1 cellular context compared by ENCODE assay signal in the genomic region with DNA sequence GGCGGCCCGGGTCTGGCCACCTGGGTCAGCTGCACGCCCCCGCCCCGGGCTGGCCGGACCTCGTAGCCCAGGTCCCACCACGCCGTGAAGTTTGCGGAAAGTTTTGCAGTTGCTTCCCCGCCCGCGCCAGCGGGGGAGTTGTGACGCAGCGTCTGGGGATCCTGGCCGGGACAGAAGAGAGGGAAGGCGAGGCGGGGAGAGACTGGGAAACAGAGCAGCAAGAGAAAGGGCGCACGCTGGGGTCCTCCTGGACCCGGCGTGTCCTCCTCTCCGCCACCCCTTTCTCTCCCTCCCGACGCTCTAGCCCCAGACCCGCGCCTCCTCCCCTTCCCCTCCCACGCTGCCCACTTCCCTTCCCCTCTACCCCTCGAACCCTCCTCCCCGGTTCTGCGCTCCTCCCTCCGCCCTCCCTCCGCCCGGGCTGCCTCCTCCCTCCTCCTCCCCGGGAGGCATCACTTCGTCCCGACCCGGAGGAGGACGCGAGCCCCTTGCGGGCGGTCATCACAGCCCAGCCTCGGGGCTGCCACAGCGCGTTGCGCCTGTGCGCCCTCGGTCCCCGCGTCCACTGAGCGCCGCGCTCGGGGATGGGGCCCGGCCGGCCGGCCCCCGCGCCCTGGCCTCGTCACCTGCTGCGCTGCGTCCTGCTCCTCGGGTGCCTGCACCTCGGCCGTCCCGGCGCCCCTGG.
TF ChIP-seq lines count a peak whose summit lies in the region.

A gene with protein sequence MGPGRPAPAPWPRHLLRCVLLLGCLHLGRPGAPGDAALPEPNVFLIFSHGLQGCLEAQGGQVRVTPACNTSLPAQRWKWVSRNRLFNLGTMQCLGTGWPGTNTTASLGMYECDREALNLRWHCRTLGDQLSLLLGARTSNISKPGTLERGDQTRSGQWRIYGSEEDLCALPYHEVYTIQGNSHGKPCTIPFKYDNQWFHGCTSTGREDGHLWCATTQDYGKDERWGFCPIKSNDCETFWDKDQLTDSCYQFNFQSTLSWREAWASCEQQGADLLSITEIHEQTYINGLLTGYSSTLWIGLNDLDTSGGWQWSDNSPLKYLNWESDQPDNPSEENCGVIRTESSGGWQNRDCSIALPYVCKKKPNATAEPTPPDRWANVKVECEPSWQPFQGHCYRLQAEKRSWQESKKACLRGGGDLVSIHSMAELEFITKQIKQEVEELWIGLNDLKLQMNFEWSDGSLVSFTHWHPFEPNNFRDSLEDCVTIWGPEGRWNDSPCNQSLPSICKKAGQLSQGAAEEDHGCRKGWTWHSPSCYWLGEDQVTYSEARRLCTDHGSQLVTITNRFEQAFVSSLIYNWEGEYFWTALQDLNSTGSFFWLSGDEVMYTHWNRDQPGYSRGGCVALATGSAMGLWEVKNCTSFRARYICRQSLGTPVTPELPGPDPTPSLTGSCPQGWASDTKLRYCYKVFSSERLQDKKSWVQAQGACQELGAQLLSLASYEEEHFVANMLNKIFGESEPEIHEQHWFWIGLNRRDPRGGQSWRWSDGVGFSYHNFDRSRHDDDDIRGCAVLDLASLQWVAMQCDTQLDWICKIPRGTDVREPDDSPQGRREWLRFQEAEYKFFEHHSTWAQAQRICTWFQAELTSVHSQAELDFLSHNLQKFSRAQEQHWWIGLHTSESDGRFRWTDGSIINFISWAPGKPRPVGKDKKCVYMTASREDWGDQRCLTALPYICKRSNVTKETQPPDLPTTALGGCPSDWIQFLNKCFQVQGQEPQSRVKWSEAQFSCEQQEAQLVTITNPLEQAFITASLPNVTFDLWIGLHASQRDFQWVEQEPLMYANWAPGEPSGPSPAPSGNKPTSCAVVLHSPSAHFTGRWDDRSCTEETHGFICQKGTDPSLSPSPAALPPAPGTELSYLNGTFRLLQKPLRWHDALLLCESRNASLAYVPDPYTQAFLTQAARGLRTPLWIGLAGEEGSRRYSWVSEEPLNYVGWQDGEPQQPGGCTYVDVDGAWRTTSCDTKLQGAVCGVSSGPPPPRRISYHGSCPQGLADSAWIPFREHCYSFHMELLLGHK (N-terminal part only) (plus strand): TSS at position 452 of the 685 bp plus-strand sequence. CDS start 133 bp downstream, at position 585.

TF ChIP-seq in HEK293, 187 proteins besides CTCF, POLR2A, EP300 and RAD21 (continued from another document and continues in another):
- TF ChIP-seq, protein P1, sequence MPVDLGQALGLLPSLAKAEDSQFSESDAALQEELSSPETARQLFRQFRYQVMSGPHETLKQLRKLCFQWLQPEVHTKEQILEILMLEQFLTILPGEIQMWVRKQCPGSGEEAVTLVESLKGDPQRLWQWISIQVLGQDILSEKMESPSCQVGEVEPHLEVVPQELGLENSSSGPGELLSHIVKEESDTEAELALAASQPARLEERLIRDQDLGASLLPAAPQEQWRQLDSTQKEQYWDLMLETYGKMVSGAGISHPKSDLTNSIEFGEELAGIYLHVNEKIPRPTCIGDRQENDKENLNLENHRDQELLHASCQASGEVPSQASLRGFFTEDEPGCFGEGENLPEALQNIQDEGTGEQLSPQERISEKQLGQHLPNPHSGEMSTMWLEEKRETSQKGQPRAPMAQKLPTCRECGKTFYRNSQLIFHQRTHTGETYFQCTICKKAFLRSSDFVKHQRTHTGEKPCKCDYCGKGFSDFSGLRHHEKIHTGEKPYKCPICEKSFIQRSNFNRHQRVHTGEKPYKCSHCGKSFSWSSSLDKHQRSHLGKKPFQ (tag by site-specific recombination; IDR thresholded peaks at IDR 0.05) = no peak
- TF ChIP-seq, protein P2, sequence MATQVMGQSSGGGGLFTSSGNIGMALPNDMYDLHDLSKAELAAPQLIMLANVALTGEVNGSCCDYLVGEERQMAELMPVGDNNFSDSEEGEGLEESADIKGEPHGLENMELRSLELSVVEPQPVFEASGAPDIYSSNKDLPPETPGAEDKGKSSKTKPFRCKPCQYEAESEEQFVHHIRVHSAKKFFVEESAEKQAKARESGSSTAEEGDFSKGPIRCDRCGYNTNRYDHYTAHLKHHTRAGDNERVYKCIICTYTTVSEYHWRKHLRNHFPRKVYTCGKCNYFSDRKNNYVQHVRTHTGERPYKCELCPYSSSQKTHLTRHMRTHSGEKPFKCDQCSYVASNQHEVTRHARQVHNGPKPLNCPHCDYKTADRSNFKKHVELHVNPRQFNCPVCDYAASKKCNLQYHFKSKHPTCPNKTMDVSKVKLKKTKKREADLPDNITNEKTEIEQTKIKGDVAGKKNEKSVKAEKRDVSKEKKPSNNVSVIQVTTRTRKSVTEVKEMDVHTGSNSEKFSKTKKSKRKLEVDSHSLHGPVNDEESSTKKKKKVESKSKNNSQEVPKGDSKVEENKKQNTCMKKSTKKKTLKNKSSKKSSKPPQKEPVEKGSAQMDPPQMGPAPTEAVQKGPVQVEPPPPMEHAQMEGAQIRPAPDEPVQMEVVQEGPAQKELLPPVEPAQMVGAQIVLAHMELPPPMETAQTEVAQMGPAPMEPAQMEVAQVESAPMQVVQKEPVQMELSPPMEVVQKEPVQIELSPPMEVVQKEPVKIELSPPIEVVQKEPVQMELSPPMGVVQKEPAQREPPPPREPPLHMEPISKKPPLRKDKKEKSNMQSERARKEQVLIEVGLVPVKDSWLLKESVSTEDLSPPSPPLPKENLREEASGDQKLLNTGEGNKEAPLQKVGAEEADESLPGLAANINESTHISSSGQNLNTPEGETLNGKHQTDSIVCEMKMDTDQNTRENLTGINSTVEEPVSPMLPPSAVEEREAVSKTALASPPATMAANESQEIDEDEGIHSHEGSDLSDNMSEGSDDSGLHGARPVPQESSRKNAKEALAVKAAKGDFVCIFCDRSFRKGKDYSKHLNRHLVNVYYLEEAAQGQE (tag by site-specific recombination; IDR thresholded peaks at IDR 0.05) = no peak
- TF ChIP-seq BCL11A (tag by site-specific recombination; IDR thresholded peaks at IDR 0.05; ENCODE audit: low read depth) = no peak
- TF ChIP-seq ZNF510 (tag by site-specific recombination; IDR thresholded peaks at IDR 0.05; ENCODE audit: insufficient replicate concordance) = no peak
- TF ChIP-seq ZNF514 (tag by site-specific recombination; IDR thresholded peaks at IDR 0.05) = no peak
- TF ChIP-seq, protein P3, sequence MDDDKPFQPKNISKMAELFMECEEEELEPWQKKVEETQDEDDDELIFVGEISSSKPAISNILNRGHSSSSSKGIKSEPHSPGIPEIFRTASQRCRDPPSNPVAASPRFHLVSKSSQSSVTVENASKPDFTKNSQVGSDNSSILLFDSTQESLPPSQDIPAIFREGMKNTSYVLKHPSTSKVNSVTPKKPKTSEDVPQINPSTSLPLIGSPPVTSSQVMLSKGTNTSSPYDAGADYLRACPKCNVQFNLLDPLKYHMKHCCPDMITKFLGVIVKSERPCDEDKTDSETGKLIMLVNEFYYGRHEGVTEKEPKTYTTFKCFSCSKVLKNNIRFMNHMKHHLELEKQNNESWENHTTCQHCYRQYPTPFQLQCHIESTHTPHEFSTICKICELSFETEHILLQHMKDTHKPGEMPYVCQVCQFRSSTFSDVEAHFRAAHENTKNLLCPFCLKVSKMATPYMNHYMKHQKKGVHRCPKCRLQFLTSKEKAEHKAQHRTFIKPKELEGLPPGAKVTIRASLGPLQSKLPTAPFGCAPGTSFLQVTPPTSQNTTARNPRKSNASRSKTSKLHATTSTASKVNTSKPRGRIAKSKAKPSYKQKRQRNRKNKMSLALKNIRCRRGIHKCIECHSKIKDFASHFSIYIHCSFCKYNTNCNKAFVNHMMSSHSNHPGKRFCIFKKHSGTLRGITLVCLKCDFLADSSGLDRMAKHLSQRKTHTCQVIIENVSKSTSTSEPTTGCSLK (tag by site-specific recombination; IDR thresholded peaks at IDR 0.05) = no peak
- no peak for TF ChIP-seq ZNF146 (tag by site-specific recombination; IDR thresholded peaks at IDR 0.05)
- no peak for TF ChIP-seq ZNF292 (tag by site-specific recombination; IDR thresholded peaks at IDR 0.05; ENCODE audit: borderline replicate concordance, low read depth)
- TF ChIP-seq ZBTB20 (tag by site-specific recombination; IDR thresholded peaks at IDR 0.05) = peak; percentile 82; the same call in 1 of the 2 replicates
- 0 out of 2 replicates have a peak, but pooled peaks have one; percentile 21 for TF ChIP-seq SP7 (tag by site-specific recombination; IDR thresholded peaks at IDR 0.05)
- TF ChIP-seq ZNF571 (tag by site-specific recombination; IDR thresholded peaks at IDR 0.05) = no peak
- TF ChIP-seq, protein P4, sequence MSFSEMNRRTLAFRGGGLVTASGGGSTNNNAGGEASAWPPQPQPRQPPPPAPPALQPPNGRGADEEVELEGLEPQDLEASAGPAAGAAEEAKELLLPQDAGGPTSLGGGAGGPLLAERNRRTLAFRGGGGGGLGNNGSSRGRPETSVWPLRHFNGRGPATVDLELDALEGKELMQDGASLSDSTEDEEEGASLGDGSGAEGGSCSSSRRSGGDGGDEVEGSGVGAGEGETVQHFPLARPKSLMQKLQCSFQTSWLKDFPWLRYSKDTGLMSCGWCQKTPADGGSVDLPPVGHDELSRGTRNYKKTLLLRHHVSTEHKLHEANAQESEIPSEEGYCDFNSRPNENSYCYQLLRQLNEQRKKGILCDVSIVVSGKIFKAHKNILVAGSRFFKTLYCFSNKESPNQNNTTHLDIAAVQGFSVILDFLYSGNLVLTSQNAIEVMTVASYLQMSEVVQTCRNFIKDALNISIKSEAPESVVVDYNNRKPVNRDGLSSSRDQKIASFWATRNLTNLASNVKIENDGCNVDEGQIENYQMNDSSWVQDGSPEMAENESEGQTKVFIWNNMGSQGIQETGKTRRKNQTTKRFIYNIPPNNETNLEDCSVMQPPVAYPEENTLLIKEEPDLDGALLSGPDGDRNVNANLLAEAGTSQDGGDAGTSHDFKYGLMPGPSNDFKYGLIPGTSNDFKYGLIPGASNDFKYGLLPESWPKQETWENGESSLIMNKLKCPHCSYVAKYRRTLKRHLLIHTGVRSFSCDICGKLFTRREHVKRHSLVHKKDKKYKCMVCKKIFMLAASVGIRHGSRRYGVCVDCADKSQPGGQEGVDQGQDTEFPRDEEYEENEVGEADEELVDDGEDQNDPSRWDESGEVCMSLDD (tag by site-specific recombination; IDR thresholded peaks at IDR 0.05) = peak; percentile 46; the same call in 1 of the 2 replicates
- peak; percentile 91 for TF ChIP-seq EGR2 (tag by site-specific recombination; IDR thresholded peaks at IDR 0.05; ENCODE audit: low read depth)
- TF ChIP-seq ZNF335 (tag by site-specific recombination; conservative IDR thresholded peaks at IDR 0.05) = peak; percentile 93
- peak; percentile 94 for TF ChIP-seq ZFHX2 (tag by site-specific recombination; conservative IDR thresholded peaks at IDR 0.05)
- no peak for TF ChIP-seq ZNF623 (tag by site-specific recombination; IDR thresholded peaks at IDR 0.05)
- TF ChIP-seq ZNF341 (tag by site-specific recombination; IDR thresholded peaks at IDR 0.05; ENCODE audit: low read depth) = peak; percentile 82
- TF ChIP-seq, protein P5, sequence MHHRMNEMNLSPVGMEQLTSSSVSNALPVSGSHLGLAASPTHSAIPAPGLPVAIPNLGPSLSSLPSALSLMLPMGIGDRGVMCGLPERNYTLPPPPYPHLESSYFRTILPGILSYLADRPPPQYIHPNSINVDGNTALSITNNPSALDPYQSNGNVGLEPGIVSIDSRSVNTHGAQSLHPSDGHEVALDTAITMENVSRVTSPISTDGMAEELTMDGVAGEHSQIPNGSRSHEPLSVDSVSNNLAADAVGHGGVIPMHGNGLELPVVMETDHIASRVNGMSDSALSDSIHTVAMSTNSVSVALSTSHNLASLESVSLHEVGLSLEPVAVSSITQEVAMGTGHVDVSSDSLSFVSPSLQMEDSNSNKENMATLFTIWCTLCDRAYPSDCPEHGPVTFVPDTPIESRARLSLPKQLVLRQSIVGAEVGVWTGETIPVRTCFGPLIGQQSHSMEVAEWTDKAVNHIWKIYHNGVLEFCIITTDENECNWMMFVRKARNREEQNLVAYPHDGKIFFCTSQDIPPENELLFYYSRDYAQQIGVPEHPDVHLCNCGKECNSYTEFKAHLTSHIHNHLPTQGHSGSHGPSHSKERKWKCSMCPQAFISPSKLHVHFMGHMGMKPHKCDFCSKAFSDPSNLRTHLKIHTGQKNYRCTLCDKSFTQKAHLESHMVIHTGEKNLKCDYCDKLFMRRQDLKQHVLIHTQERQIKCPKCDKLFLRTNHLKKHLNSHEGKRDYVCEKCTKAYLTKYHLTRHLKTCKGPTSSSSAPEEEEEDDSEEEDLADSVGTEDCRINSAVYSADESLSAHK (tag by site-specific recombination; IDR thresholded peaks at IDR 0.05) = no peak
- TF ChIP-seq ZBTB7A (tag by site-specific recombination; IDR thresholded peaks at IDR 0.05; ENCODE audit: low read depth) = 0 out of 2 replicates have a peak, but pooled peaks have one; percentile 42
- TF ChIP-seq, protein P6, sequence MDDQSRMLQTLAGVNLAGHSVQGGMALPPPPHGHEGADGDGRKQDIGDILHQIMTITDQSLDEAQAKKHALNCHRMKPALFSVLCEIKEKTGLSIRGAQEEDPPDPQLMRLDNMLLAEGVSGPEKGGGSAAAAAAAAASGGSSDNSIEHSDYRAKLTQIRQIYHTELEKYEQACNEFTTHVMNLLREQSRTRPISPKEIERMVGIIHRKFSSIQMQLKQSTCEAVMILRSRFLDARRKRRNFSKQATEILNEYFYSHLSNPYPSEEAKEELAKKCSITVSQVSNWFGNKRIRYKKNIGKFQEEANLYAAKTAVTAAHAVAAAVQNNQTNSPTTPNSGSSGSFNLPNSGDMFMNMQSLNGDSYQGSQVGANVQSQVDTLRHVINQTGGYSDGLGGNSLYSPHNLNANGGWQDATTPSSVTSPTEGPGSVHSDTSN (CRISPR knock-in tag; IDR thresholded peaks at IDR 0.05) = peak; percentile 63; the same call in 1 of the 2 replicates
- TF ChIP-seq ZNF157 (tag by site-specific recombination; IDR thresholded peaks at IDR 0.05) = no peak
- TF ChIP-seq ZSCAN30 (tag by site-specific recombination; IDR thresholded peaks at IDR 0.05) = peak; percentile 22; the same call in 1 of the 2 replicates
- TF ChIP-seq SP2 (tag by site-specific recombination; IDR thresholded peaks at IDR 0.05) = peak; percentile 82
- peak; percentile 78 for TF ChIP-seq GLIS2 (tag by site-specific recombination; IDR thresholded peaks at IDR 0.05)
- TF ChIP-seq, protein P7, sequence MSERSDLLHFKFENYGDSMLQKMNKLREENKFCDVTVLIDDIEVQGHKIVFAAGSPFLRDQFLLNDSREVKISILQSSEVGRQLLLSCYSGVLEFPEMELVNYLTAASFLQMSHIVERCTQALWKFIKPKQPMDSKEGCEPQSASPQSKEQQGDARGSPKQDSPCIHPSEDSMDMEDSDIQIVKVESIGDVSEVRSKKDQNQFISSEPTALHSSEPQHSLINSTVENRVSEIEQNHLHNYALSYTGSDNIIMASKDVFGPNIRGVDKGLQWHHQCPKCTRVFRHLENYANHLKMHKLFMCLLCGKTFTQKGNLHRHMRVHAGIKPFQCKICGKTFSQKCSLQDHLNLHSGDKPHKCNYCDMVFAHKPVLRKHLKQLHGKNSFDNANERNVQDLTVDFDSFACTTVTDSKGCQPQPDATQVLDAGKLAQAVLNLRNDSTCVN (tag by site-specific recombination; optimal IDR thresholded peaks at IDR 0.05) = peak; percentile 62
